ENCODE assay signal across 8 cellular contexts in the genomic region with DNA sequence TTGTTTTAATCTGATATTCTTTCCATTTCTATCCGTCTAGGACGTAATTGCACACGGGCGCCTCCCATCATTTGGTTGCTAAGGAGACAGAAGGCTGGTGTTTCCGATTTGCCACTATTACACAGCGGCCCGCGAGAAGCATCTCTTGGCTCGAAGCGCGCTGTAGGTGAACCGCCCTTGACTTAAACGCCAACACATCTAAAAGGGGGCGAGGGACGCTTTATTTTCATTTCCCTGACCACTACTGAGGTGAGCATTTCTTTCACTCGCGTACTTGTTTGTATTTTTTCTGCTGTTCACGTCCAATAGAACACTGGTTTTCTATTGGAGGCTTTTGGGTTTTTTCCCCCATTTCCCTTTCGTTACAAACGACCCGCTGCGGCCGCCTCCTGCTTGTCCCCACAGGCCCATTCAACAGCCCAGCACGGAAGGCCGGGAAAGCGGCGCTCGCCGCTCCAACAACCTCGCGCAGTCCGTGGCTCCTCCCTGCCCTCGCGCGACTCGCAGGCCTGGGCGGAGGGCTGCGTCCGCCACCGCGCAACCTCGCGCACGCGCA. TPM values are rescaled to one million over a fixed set of nuclear protein-coding genes. Genes with fewer than 3 reads are reported as not detected.
DNase-seq lines count a peak whose midpoint lies in the region; ATAC-seq and TF ChIP-seq lines count a peak whose summit lies in the region.

No MANE protein-coding gene starts in this region.

- no peaks in the 10 kb centered on the region for H3K27me3 Mint-ChIP-seq in activated naive CD8-positive, alpha-beta T cell

- ATAC-seq in GM21786 (IDR thresholded peaks at IDR 0.05; ENCODE audit: unreplicated experiment) = peak; percentile 52

- no peaks in the 10 kb centered on the region for H3K36me3 ChIP-seq in cardiac muscle cell
- no peaks in the 10 kb centered on the region for H3K36me3 ChIP-seq in vagina

- no peak for TF ChIP-seq POLR2A in vagina (IDR thresholded peaks at IDR 0.05)

- intact Hi-C loops in posterior cingulate gyrus (cut with DNase I) = no loop called here
- intact Hi-C loops in vagina (cut with DNase I) = loop anchor here (5.0 kb wide), 1 partner anchor 1157 kb away; a partner anchor contains a TSS

- H3K4me1 ChIP-seq in cardiac muscle cell (ENCODE audit: low read depth) (peaks cover 27% of the 10 kb centered on the region), vagina (peaks cover 39% of the 10 kb centered on the region)

- H3K4me3 ChIP-seq in cardiac muscle cell = peak overlapping the region; percentile 46
- peak overlapping the region; percentile 55 to 78 for H3K4me3 ChIP-seq in vagina

- H3K9me3 ChIP-seq in cardiac muscle cell (ENCODE audit: low read depth) = no peaks in the 10 kb centered on the region
- H3K9me3 ChIP-seq in vagina = no peaks in the 10 kb centered on the region

- H3K27ac Mint-ChIP-seq in activated naive CD8-positive, alpha-beta T cell = peak overlapping the region; percentile 96

- no peaks in the 10 kb centered on the region for H3K27me3 ChIP-seq in cardiac muscle cell
- no peaks in the 10 kb centered on the region for H3K27me3 ChIP-seq in vagina

- DNase-seq in G401 (ENCODE audit: low spot score) (peak; percentile 83), Kasumi-1 (lab: John Stamatoyannopoulos, UW) (peak; percentile 71 to 83), SK-MEL-5 (ENCODE audit: low read depth, low spot score) (peak; percentile 75), cardiac muscle cell (ENCODE audit: low read depth in 1 of 2, low spot score in 1 of 2) (peak; percentile 39 to 82), posterior cingulate gyrus (peak in 8 of 10 donors; percentile 42 to 91 (median 58)), vagina (ENCODE audit: extremely low spot score in 2 of 2) (no peak)

- no peaks in the 10 kb centered on the region for H3K9me3 Mint-ChIP-seq in activated naive CD8-positive, alpha-beta T cell (ENCODE audit: low read depth)

- peak overlapping the region; percentile 90 for H3K4me3 Mint-ChIP-seq in activated naive CD8-positive, alpha-beta T cell

- peak overlapping the region; percentile 79 for H3K27ac ChIP-seq in cardiac muscle cell
- peak overlapping the region; percentile 92 for H3K27ac ChIP-seq in vagina

- TF ChIP-seq CTCF in cardiac muscle cell (IDR thresholded peaks at IDR 0.05; ENCODE audit: low read depth, low read length) (no peak), vagina (IDR thresholded peaks at IDR 0.05) (no peak)

- in situ Hi-C loops in G401 (cut with HindIII; ENCODE audit: low sequenced_read_pairs) (no loop called here), SK-MEL-5 (cut with HindIII; ENCODE audit: low pct_unique_long_range_greater_than_20kb, low sequenced_read_pairs) (no loop called here)

- H3K4me1 Mint-ChIP-seq in activated naive CD8-positive, alpha-beta T cell (ENCODE audit: low read depth) = peaks cover 46% of the 10 kb centered on the region

- peaks cover 5% of the 10 kb centered on the region for H3K36me3 Mint-ChIP-seq in activated naive CD8-positive, alpha-beta T cell

RNA-seq across cellular contexts. Expression of a gene that starts 0.5 kb away (rescaled TPM):
- 91.8 and 100 TPM in 2 replicates for total RNA-seq in G401 (2014; rRNA removed; shearing (Covaris generic))
- total RNA-seq in SK-MEL-5 (2014; rRNA removed; shearing (Covaris generic)) = 88.1 and 96.8 TPM in 2 replicates
- 82.1 and 88.4 TPM in 2 replicates for polyA plus RNA-seq in SK-MEL-5 (2015; cell fraction: cytosol; rRNA removed)
- polyA plus RNA-seq in SK-MEL-5 (2015; cell fraction: nucleus; rRNA removed) = 53.5 and 68.0 TPM in 2 replicates
- 63.0 and 89.9 TPM in 2 replicates for total RNA-seq in cardiac muscle cell
- polyA plus RNA-seq in cardiac muscle cell = 59.2 and 77.7 TPM in 2 replicates
- 50.1 TPM for total RNA-seq in vagina

RNA-seq across cellular contexts. Expression of a gene that starts 14.0 kb away (rescaled TPM):
- total RNA-seq in G401 (2014; rRNA removed; shearing (Covaris generic)) = 0.31 and 0.64 TPM in 2 replicates
- total RNA-seq in SK-MEL-5 (2014; rRNA removed; shearing (Covaris generic)) = 0.24 and 0.34 TPM in 2 replicates
- 0.11 and 0.51 TPM in 2 replicates for polyA plus RNA-seq in SK-MEL-5 (2015; cell fraction: cytosol; rRNA removed)
- polyA plus RNA-seq in SK-MEL-5 (2015; cell fraction: nucleus; rRNA removed) = 2.4 and 2.6 TPM in 2 replicates
- total RNA-seq in cardiac muscle cell (0.56 and 0.69 TPM in 2 replicates), vagina (0.74 TPM)
- polyA plus RNA-seq in cardiac muscle cell = 0.23 and 0.64 TPM in 2 replicates

Comparison
In these comparisons a context has a peak if more than half of its experiments do, and no peak if none do; other contexts are left out.
1. DNase-seq: peak in G401 (single experiment), Kasumi-1 (2 of 2), SK-MEL-5 (single experiment), cardiac muscle cell (2 of 2) and posterior cingulate gyrus (8 of 10); none in vagina (0 of 2).